Comparison of ENCODE assay signal across 1 cellular context in genomic region chr15:96285715-96286367, GRCh38.
TF ChIP-seq lines count a peak whose summit lies in the region.

No MANE protein-coding gene starts in this region.

TF ChIP-seq in GM23338, 12 proteins besides CTCF, POLR2A, EP300 and RAD21 (continued from another document):
- no peak for TF ChIP-seq ZNF462 (CRISPR knock-in tag; IDR thresholded peaks at IDR 0.05)
- TF ChIP-seq JUNB (IDR thresholded peaks at IDR 0.05; ENCODE audit: unreplicated experiment): no peak
- TF ChIP-seq, protein P1, sequence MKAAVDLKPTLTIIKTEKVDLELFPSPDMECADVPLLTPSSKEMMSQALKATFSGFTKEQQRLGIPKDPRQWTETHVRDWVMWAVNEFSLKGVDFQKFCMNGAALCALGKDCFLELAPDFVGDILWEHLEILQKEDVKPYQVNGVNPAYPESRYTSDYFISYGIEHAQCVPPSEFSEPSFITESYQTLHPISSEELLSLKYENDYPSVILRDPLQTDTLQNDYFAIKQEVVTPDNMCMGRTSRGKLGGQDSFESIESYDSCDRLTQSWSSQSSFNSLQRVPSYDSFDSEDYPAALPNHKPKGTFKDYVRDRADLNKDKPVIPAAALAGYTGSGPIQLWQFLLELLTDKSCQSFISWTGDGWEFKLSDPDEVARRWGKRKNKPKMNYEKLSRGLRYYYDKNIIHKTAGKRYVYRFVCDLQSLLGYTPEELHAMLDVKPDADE (IDR thresholded peaks at IDR 0.05): no peak
- no peak for TF ChIP-seq NANOG (IDR thresholded peaks at IDR 0.05; ENCODE audit: borderline replicate concordance)
TF ChIP-seq in GM23338: peak in this region for 0.
